ENCODE assay signal across 10 cellular contexts in genomic region chr3:38153986-38154608, GRCh38. TPM values are rescaled to one million over a fixed set of nuclear protein-coding genes. Genes with fewer than 3 reads are reported as not detected.
DNase-seq lines count a peak whose midpoint lies in the region; ATAC-seq and TF ChIP-seq lines count a peak whose summit lies in the region.
"Had no signal": no experiment of that assay in that cellular context is flagged by ENCODE, and none has a peak within 500 bp of the region (broad histone marks: within the 10 kb centered on the region; RNA-seq: fewer than 3 reads in every experiment).

No MANE protein-coding gene starts in this region.

- H3K4me3 ChIP-seq in RWPE2 (ENCODE audit: severe bottlenecking) (no peak overlapping the region), foreskin fibroblast (ENCODE audit: low read depth in 1 of 2, low read length in 2 of 2) (no peak overlapping the region)

- TF ChIP-seq CTCF in RWPE2 (IDR thresholded peaks at IDR 0.05; ENCODE audit: poor library complexity, severe bottlenecking) (no peak), foreskin fibroblast (IDR thresholded peaks at IDR 0.05; ENCODE audit: low read depth, low read length) (no peak), type B pancreatic cell (conservative IDR thresholded peaks at IDR 0.05) (no peak)

- peaks cover 8% of the 10 kb centered on the region for H3K9me3 Mint-ChIP-seq in type B pancreatic cell

- peak overlapping the region; percentile 90 for H3K27ac ChIP-seq in RWPE2 (ENCODE audit: poor library complexity, severe bottlenecking)

- ATAC-seq in Right ventricle myocardium superior (ENCODE audit: poor library complexity) (peak; percentile 56), Right ventricle myocardium inferior (no peak), RWPE2 (ENCODE audit: low read depth) (peak; percentile 61)

- H3K4me1 ChIP-seq in RWPE2 (ENCODE audit: insufficient read depth, poor library complexity, severe bottlenecking), result peaks cover 62% of the 10 kb centered on the region

- peak overlapping the region; percentile 99 for H3K27ac Mint-ChIP-seq in type B pancreatic cell

- H3K4me1 Mint-ChIP-seq in type B pancreatic cell (ENCODE audit: unreplicated experiment), result peaks cover 21% of the 10 kb centered on the region

- H3K36me3 Mint-ChIP-seq in type B pancreatic cell, result no peaks in the 10 kb centered on the region

- H3K9me3 ChIP-seq in RWPE2 (ENCODE audit: severe bottlenecking), result no peaks in the 10 kb centered on the region

- intact Hi-C loops in Right ventricle myocardium superior (cut with DNase I) (no loop called here), Right ventricle myocardium inferior (cut with DNase I) (no loop called here)

- H3K4me3 Mint-ChIP-seq in type B pancreatic cell, result peak overlapping the region; percentile 69

- H3K36me3 ChIP-seq in RWPE2 (ENCODE audit: low read depth), result no peaks in the 10 kb centered on the region

- no peaks in the 10 kb centered on the region for H3K27me3 ChIP-seq in RWPE2 (ENCODE audit: insufficient read depth, poor library complexity, severe bottlenecking)

- DNase-seq in Right ventricle myocardium superior, result no peak
- no peak for DNase-seq in Right ventricle myocardium inferior (ENCODE audit: missing footprints)
- no peak for DNase-seq in RWPE2 (ENCODE audit: low spot score)
- peak; percentile 87 to 92 for DNase-seq in foreskin fibroblast
- no peak for DNase-seq in type B pancreatic cell (ENCODE audit: extremely low spot score, unreplicated experiment)
- DNase-seq in midbrain (lab: John Stamatoyannopoulos, UW), result no peak
- DNase-seq in SK-N-DZ (ENCODE audit: low spot score), result no peak
- DNase-seq in NCI-H82 treated with DMSO at 0.1 percent for 48 hours (lab: John Stamatoyannopoulos, UW; ENCODE audit: unreplicated experiment), result no peak
- DNase-seq: NCI-H1092; stimulated activated CD4-positive, alpha-beta T cell treated with anti-CD3 and anti-CD28 coated beads, Interleukin-2, amount 100 ng/mL, for 48 hours had no signal

- no peaks in the 10 kb centered on the region for H3K27me3 Mint-ChIP-seq in type B pancreatic cell

RNA-seq across cellular contexts. Expression of gene OXSR1, which starts 11.2 kb away (rescaled TPM):
- 24.0 TPM for total RNA-seq in Right ventricle myocardium superior
- 24.6 TPM for total RNA-seq in Right ventricle myocardium inferior
- total RNA-seq in type B pancreatic cell (ENCODE audit: low replicate concordance), result 41.1 and 51.1 TPM in 2 replicates
- 26.3 and 27.4 TPM in 2 replicates for polyA plus RNA-seq in SK-N-DZ (2014; cell fraction: cytosol; rRNA removed)
- polyA plus RNA-seq in SK-N-DZ (2014; cell fraction: nucleus; rRNA removed), result 23.0 and 24.8 TPM in 2 replicates

RNA-seq across cellular contexts. Expression of gene MYD88, which starts 15.6 kb away (rescaled TPM):
- total RNA-seq in Right ventricle myocardium superior (7.3 TPM), Right ventricle myocardium inferior (8.8 TPM), type B pancreatic cell (ENCODE audit: low replicate concordance) (31.1 and 55.6 TPM in 2 replicates)
- 1.4 and 2.0 TPM in 2 replicates for polyA plus RNA-seq in SK-N-DZ (2014; cell fraction: cytosol; rRNA removed)
- 4.3 and 18.1 TPM in 2 replicates for polyA plus RNA-seq in SK-N-DZ (2014; cell fraction: nucleus; rRNA removed)

RNA-seq across cellular contexts. Expression of gene ACAA1, which starts 17.2 kb away (rescaled TPM):
- total RNA-seq in Right ventricle myocardium superior, result 111 TPM
- 116 TPM for total RNA-seq in Right ventricle myocardium inferior
- 81.2 and 118 TPM in 2 replicates for total RNA-seq in type B pancreatic cell (ENCODE audit: low replicate concordance)
- polyA plus RNA-seq in SK-N-DZ (2014; cell fraction: cytosol; rRNA removed), result 3.4 and 4.2 TPM in 2 replicates
- polyA plus RNA-seq in SK-N-DZ (2014; cell fraction: nucleus; rRNA removed), result 31.9 and 51.1 TPM in 2 replicates

Comparison
In these comparisons a context has a peak if more than half of its experiments do, and no peak if none do; other contexts are left out.
1. DNase-seq: peak in foreskin fibroblast (2 of 2); none in Right ventricle myocardium superior (single experiment), Right ventricle myocardium inferior (single experiment), RWPE2 (single experiment), type B pancreatic cell (single experiment), midbrain (single experiment), SK-N-DZ (single experiment) and NCI-H82 treated with DMSO at 0.1 percent for 48 hours (single experiment).